ENCODE assay signal across 19 cellular contexts in the genomic region with DNA sequence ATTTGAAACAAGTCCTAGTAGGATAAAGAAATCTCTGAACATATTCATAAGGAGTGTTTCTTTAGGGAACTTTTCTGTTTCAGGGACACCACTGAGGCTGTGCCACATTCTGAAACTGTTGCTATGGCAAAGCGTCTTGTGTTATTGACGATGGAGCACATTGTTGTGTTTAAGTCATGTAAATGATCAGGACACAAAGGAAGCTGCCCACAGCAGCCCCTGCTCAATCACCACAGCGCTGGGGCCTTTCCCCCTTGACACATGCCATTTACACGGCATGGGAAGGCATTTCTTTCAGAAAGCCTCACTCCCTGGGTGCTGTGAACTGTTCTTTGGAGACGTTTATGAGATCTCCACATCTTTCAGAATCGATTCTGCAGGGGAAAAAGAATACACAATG. TPM values are rescaled to one million over a fixed set of nuclear protein-coding genes. Genes with fewer than 3 reads are reported as not detected.
DNase-seq lines count a peak whose midpoint lies in the region; ATAC-seq and TF ChIP-seq lines count a peak whose summit lies in the region.
"Had no signal": no experiment of that assay in that cellular context is flagged by ENCODE, and none has a peak within 500 bp of the region (broad histone marks: within the 10 kb centered on the region; RNA-seq: fewer than 3 reads in every experiment).

No MANE protein-coding gene starts in this region.

- H3K4me1 ChIP-seq in endodermal cell (ENCODE audit: control insufficient read depth, insufficient read depth, low read length), result no peaks in the 10 kb centered on the region
- no peaks in the 10 kb centered on the region for H3K4me1 ChIP-seq in mesendoderm (ENCODE audit: control insufficient read depth, low read depth, low read length)

- H3K27ac ChIP-seq in endodermal cell (ENCODE audit: low read depth, low read length), result peak overlapping the region; percentile 96
- H3K27ac ChIP-seq in mesendoderm (ENCODE audit: low read depth, low read length), result no peak overlapping the region
- H3K27ac ChIP-seq: PC-9, RWPE1 had no signal

- no peak overlapping the region for H2BK120ac ChIP-seq in mesendoderm (ENCODE audit: low read depth, low read length)

- no peaks in the 10 kb centered on the region for H3K79me2 ChIP-seq in mesendoderm (ENCODE audit: control insufficient read depth, insufficient read depth, low read length)

- H3K36me3 Mint-ChIP-seq in endodermal cell (ENCODE audit: low read depth), result no peaks in the 10 kb centered on the region
- no peaks in the 10 kb centered on the region for H3K36me3 Mint-ChIP-seq in T-helper 17 cell (ENCODE audit: low read depth)
- H3K36me3 Mint-ChIP-seq: CD14-positive monocyte had no signal

- H3K27ac Mint-ChIP-seq in endodermal cell (no peak overlapping the region), T-helper 17 cell (no peak overlapping the region)
- H3K27ac Mint-ChIP-seq: CD14-positive monocyte had no signal

- H3K9ac ChIP-seq in endodermal cell (ENCODE audit: extremely low read depth, low read length, poor library complexity, severe bottlenecking) (no peak overlapping the region), mesendoderm (ENCODE audit: low read length) (no peak overlapping the region)

- no peak overlapping the region for H3K4me2 ChIP-seq in mesendoderm (ENCODE audit: low read length)
- H3K4me2 ChIP-seq: PC-9 had no signal

- no peaks in the 10 kb centered on the region for H3K9me3 ChIP-seq in endodermal cell (ENCODE audit: control insufficient read depth, low read length)
- H3K9me3 ChIP-seq in T-helper 17 cell (ENCODE audit: control insufficient read depth, low read length, poor library complexity, severe bottlenecking), result no peaks in the 10 kb centered on the region

- H4K5ac ChIP-seq in mesendoderm (ENCODE audit: low read length), result no peak overlapping the region

- peaks cover 3% of the 10 kb centered on the region for H3K4me1 Mint-ChIP-seq in endodermal cell
- H3K4me1 Mint-ChIP-seq in T-helper 17 cell, result no peaks in the 10 kb centered on the region
- H3K4me1 Mint-ChIP-seq: CD14-positive monocyte had no signal

- ATAC-seq in T-helper 17 cell, result no peak
- no peak for ATAC-seq in HG02981 (IDR thresholded peaks at IDR 0.05; ENCODE audit: unreplicated experiment)
- ATAC-seq: SK-N-SH treated with all-trans-retinoic acid at 6 μM for 48 hours had no signal

- DNase-seq in NCI-H748 (lab: John Stamatoyannopoulos, UW; ENCODE audit: unreplicated experiment) (peak; percentile 31), NCI-H748 treated with DMSO at 0.1 percent for 48 hours (lab: John Stamatoyannopoulos, UW) (no peak), endodermal cell (peak; percentile 54), mesendoderm (peak; percentile 10), T-helper 17 cell (no peak), posterior vena cava (ENCODE audit: low spot score) (no peak)
- DNase-seq in activated CD4-positive, alpha-beta T cell treated with anti-CD3 and anti-CD28 coated beads for 48 hours, result no peak
- DNase-seq: 8988T, DMS79 treated with DMSO at 0.1 percent for 48 hours, IMR-90, NCI-H2081 treated with DMSO at 0.1 percent for 48 hours, NCI-H446 treated with DMSO at 0.1 percent for 48 hours, NCI-H774, PC-9, SIG-M5 had no signal

- H2AK5ac ChIP-seq in mesendoderm (ENCODE audit: low read length), result no peak overlapping the region

- no peak overlapping the region for H4K8ac ChIP-seq in mesendoderm (ENCODE audit: low read depth, low read length)

- H3K36me3 ChIP-seq in endodermal cell (ENCODE audit: control insufficient read depth, insufficient read depth, low read length) (no peaks in the 10 kb centered on the region), mesendoderm (ENCODE audit: control insufficient read depth, insufficient read depth, low read length) (no peaks in the 10 kb centered on the region)

- peaks cover 42% of the 10 kb centered on the region for H3K9me3 Mint-ChIP-seq in endodermal cell

- H3K27me3 ChIP-seq in endodermal cell (ENCODE audit: control insufficient read depth, insufficient read depth, low read length, poor library complexity, severe bottlenecking) (no peaks in the 10 kb centered on the region), mesendoderm (ENCODE audit: insufficient read depth, low read length, poor library complexity) (no peaks in the 10 kb centered on the region)

- no peak for TF ChIP-seq CTCF in endodermal cell (conservative IDR thresholded peaks at IDR 0.05)

- no peak overlapping the region for H2BK5ac ChIP-seq in mesendoderm (ENCODE audit: low read length)

- no peak overlapping the region for H3K4ac ChIP-seq in mesendoderm (ENCODE audit: low read depth, low read length)

- 46% methylated on average over 6 of the region's 6 CpGs; no CpG with 5 or more reads in 1 of the 2 experiments for WGBS in endodermal cell (ENCODE audit: insufficient coverage in 1 of 2, insufficient read length in 1 of 2), 2 experiments
- WGBS in mesendoderm (ENCODE audit: extremely low coverage, insufficient coverage, low lambda C conversion rate), result no CpG with 5 or more reads among the region's 6 CpGs

- no peak overlapping the region for H2BK15ac ChIP-seq in mesendoderm (replicated peaks; ENCODE audit: low read depth)

- H3K4me3 Mint-ChIP-seq in endodermal cell (no peak overlapping the region), T-helper 17 cell (no peak overlapping the region)
- H3K4me3 Mint-ChIP-seq: CD14-positive monocyte had no signal

- H3K27me3 Mint-ChIP-seq in endodermal cell (ENCODE audit: insufficient read depth) (no peaks in the 10 kb centered on the region), T-helper 17 cell (no peaks in the 10 kb centered on the region)

- no peak overlapping the region for H3K56ac ChIP-seq in mesendoderm (ENCODE audit: low read length)

- no peaks in the 10 kb centered on the region for H3K79me1 ChIP-seq in mesendoderm (ENCODE audit: low read length)

- H3K4me3 ChIP-seq in endodermal cell (ENCODE audit: low read length), result no peak overlapping the region
- no peak overlapping the region for H3K4me3 ChIP-seq in mesendoderm (ENCODE audit: low read length)
- H3K4me3 ChIP-seq: PC-9 had no signal

- no peak overlapping the region for H3K18ac ChIP-seq in mesendoderm (ENCODE audit: low read length)

- no peak overlapping the region for H3K23ac ChIP-seq in mesendoderm (ENCODE audit: low read length)

- intact Hi-C loops in posterior vena cava (cut with DNase I), result no loop called here

RNA-seq across cellular contexts. Expression of gene MID1, which starts 39.8 kb away (rescaled TPM):
- total RNA-seq in endodermal cell, result 10 to 100 TPM; 23.5 to 24.9 TPM
- 57.7 TPM for polyA plus RNA-seq in endodermal cell (2013, experiment 1 of 2)
- polyA plus RNA-seq in endodermal cell (2013, experiment 2 of 2), result 50.3 TPM
- 14.1 TPM for polyA plus RNA-seq in mesendoderm (2013, experiment 1 of 2)
- polyA plus RNA-seq in mesendoderm (2013, experiment 2 of 2), result 14.4 TPM
- total RNA-seq in T-helper 17 cell, result under 1 TPM in 1 of 2 donors, not detected in 1; 0.15 TPM
- 10 to 100 TPM; 22.2 to 36.5 TPM for total RNA-seq in posterior vena cava

Comparison
In these comparisons a context has a peak if more than half of its experiments do, and no peak if none do; other contexts are left out.
1. DNase-seq: peak in NCI-H748 (single experiment), endodermal cell (single experiment) and mesendoderm (single experiment); none in NCI-H748 treated with DMSO at 0.1 percent for 48 hours (single experiment), T-helper 17 cell (0 of 3), activated CD4-positive, alpha-beta T cell treated with anti-CD3 and anti-CD28 coated beads for 48 hours (single experiment) and posterior vena cava (single experiment).
2. RNA of gene MID1, which starts 39.8 kb away (total RNA-seq): 22.2 to 36.5 TPM in posterior vena cava and 23.5 to 24.9 TPM in endodermal cell; 0.15 TPM in T-helper 17 cell; every median in the first group is over 10 times any median in the second.